Comparison of ENCODE assay signal across 1 cellular context in the genomic region with DNA sequence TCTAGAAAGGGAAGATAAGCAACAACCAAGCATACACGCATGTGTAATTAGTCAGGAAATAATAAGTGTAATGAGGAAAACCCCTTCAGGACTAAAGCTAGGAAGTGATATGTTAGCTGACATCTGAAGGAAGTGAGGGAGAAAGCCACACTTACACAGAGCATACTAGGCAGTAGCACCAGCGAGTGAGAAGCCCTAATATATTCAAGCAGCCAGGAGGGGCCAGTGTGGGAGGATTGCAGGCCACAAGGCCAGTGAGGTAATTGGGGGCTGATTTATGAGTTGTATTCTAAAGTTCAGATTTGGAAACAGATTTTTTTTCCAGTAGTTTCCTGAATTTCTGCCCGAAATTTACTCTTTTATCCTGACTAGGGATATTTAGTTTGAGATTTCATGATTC.
TF ChIP-seq lines count a peak whose summit lies in the region.

No MANE protein-coding gene starts in this region.

TF ChIP-seq in GM12878, 131 proteins besides CTCF, POLR2A, EP300 and RAD21 (continued from another document):
- no peak for TF ChIP-seq CBX3 (IDR thresholded peaks at IDR 0.05; ENCODE audit: borderline replicate concordance, low read depth)
- TF ChIP-seq HDAC6 (IDR thresholded peaks at IDR 0.05; ENCODE audit: unreplicated experiment): no peak
- no peak for TF ChIP-seq JUNB (IDR thresholded peaks at IDR 0.05)
- no peak for TF ChIP-seq MTA2 (IDR thresholded peaks at IDR 0.05; ENCODE audit: low read depth)
- TF ChIP-seq CHD2 (IDR thresholded peaks at IDR 0.05; ENCODE audit: borderline replicate concordance, low read depth, low read length): no peak
- TF ChIP-seq, protein P1, sequence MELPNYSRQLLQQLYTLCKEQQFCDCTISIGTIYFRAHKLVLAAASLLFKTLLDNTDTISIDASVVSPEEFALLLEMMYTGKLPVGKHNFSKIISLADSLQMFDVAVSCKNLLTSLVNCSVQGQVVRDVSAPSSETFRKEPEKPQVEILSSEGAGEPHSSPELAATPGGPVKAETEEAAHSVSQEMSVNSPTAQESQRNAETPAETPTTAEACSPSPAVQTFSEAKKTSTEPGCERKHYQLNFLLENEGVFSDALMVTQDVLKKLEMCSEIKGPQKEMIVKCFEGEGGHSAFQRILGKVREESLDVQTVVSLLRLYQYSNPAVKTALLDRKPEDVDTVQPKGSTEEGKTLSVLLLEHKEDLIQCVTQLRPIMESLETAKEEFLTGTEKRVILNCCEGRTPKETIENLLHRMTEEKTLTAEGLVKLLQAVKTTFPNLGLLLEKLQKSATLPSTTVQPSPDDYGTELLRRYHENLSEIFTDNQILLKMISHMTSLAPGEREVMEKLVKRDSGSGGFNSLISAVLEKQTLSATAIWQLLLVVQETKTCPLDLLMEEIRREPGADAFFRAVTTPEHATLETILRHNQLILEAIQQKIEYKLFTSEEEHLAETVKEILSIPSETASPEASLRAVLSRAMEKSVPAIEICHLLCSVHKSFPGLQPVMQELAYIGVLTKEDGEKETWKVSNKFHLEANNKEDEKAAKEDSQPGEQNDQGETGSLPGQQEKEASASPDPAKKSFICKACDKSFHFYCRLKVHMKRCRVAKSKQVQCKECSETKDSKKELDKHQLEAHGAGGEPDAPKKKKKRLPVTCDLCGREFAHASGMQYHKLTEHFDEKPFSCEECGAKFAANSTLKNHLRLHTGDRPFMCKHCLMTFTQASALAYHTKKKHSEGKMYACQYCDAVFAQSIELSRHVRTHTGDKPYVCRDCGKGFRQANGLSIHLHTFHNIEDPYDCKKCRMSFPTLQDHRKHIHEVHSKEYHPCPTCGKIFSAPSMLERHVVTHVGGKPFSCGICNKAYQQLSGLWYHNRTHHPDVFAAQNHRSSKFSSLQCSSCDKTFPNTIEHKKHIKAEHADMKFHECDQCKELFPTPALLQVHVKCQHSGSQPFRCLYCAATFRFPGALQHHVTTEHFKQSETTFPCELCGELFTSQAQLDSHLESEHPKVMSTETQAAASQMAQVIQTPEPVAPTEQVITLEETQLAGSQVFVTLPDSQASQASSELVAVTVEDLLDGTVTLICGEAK (IDR thresholded peaks at IDR 0.05; ENCODE audit: borderline replicate concordance): no peak
- TF ChIP-seq, protein P2, sequence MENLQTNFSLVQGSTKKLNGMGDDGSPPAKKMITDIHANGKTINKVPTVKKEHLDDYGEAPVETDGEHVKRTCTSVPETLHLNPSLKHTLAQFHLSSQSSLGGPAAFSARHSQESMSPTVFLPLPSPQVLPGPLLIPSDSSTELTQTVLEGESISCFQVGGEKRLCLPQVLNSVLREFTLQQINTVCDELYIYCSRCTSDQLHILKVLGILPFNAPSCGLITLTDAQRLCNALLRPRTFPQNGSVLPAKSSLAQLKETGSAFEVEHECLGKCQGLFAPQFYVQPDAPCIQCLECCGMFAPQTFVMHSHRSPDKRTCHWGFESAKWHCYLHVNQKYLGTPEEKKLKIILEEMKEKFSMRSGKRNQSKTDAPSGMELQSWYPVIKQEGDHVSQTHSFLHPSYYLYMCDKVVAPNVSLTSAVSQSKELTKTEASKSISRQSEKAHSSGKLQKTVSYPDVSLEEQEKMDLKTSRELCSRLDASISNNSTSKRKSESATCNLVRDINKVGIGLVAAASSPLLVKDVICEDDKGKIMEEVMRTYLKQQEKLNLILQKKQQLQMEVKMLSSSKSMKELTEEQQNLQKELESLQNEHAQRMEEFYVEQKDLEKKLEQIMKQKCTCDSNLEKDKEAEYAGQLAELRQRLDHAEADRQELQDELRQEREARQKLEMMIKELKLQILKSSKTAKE (IDR thresholded peaks at IDR 0.05; ENCODE audit: low read depth, poor library complexity, severe bottlenecking): no peak
- no peak for TF ChIP-seq TBL1XR1 (IDR thresholded peaks at IDR 0.05; ENCODE audit: low read depth, low read length)
- TF ChIP-seq POLR2AphosphoS5 (IDR thresholded peaks at IDR 0.05; ENCODE audit: low read length): no peak
